1 cellular context compared by ENCODE assay signal in genomic region chr2:45822272-45822630, GRCh38.
TF ChIP-seq lines count a peak whose summit lies in the region.

No MANE protein-coding gene starts in this region.

TF ChIP-seq in HEK293, 187 proteins besides CTCF, POLR2A, EP300 and RAD21 (continued from another document):
- no peak for TF ChIP-seq SP3 (tag by site-specific recombination; IDR thresholded peaks at IDR 0.05)
- no peak for TF ChIP-seq ZNF391 (tag by site-specific recombination; IDR thresholded peaks at IDR 0.05; ENCODE audit: borderline replicate concordance, low read depth)
- no peak; the same call in 1 of the 2 replicates for TF ChIP-seq EGR2 (tag by site-specific recombination; IDR thresholded peaks at IDR 0.05; ENCODE audit: low read depth)
- no peak for TF ChIP-seq KLF9 (tag by site-specific recombination; IDR thresholded peaks at IDR 0.05; ENCODE audit: low read depth)
- no peak for TF ChIP-seq ZNF324 (tag by site-specific recombination; IDR thresholded peaks at IDR 0.05)
- no peak for TF ChIP-seq ZNF426 (tag by site-specific recombination; IDR thresholded peaks at IDR 0.05)
- TF ChIP-seq ZNF791 (tag by site-specific recombination; IDR thresholded peaks at IDR 0.05): no peak
- TF ChIP-seq ZXDB (tag by site-specific recombination; IDR thresholded peaks at IDR 0.05): peak; percentile 50
- TF ChIP-seq ZSCAN16 (tag by site-specific recombination; IDR thresholded peaks at IDR 0.05): no peak
- no peak for TF ChIP-seq KLF7 (tag by site-specific recombination; IDR thresholded peaks at IDR 0.05; ENCODE audit: borderline replicate concordance)
- no peak for TF ChIP-seq PBX3 (CRISPR knock-in tag; IDR thresholded peaks at IDR 0.05)
- no peak for TF ChIP-seq ZFP37 (tag by site-specific recombination; IDR thresholded peaks at IDR 0.05)
- TF ChIP-seq ZNF398 (tag by site-specific recombination; IDR thresholded peaks at IDR 0.05): 0 out of 2 replicates have a peak, but pooled peaks have one; percentile 3
- TF ChIP-seq ZNF518A (tag by site-specific recombination; conservative IDR thresholded peaks at IDR 0.05; ENCODE audit: low read depth): no peak
- no peak for TF ChIP-seq ZNF223 (tag by site-specific recombination; IDR thresholded peaks at IDR 0.05)
- TF ChIP-seq ZFP69B (tag by site-specific recombination; IDR thresholded peaks at IDR 0.05): no peak
- no peak for TF ChIP-seq ZNF610 (tag by site-specific recombination; IDR thresholded peaks at IDR 0.05; ENCODE audit: borderline replicate concordance)
- TF ChIP-seq PRDM2 (tag by site-specific recombination; IDR thresholded peaks at IDR 0.05; ENCODE audit: borderline replicate concordance): no peak
- TF ChIP-seq MEIS1 (CRISPR knock-in tag; IDR thresholded peaks at IDR 0.05; ENCODE audit: borderline replicate concordance): no peak
